23 cellular contexts compared by ENCODE assay signal in the genomic region with DNA sequence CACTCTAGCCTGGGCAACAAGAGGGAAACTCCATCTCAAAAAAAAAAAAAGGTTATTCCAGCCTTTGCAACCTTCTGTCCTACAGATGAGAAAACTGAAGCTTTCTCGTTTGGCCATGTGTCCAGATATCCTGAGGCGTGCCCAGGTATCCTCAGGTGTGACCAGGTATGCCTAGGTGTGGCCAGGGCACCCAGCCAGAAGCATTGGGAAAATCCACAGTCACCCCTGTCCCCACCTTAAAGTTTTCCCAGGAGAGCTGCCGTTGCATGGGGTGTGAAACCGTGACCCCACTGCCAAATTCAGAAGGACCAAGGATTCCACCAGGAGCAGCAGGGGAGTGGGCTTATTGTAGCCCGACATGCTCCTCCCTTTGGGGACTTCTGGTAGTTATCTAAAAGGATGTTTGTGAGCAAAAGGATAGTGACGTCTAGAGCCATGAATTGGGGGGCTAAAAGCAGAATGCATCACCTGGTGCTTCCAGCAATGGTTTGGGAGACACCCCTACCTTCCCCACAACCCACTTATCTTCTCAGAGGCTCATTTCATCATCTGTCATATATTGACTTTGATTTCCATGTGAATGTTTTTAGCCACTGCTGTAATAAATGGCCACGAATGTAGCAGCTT.
"Had no signal": no experiment of that assay in that cellular context is flagged by ENCODE, and none has a peak within 500 bp of the region (broad histone marks: within the 10 kb centered on the region; RNA-seq: fewer than 3 reads in every experiment).

No MANE protein-coding gene starts in this region.

- H3K27me3 ChIP-seq: breast epithelium, testis, uterus had no signal

- H3K36me3 ChIP-seq: breast epithelium, uterus had no signal

- DNase-seq: activated B cell treated with CpG ODN at 0.5 μM for 24 hours; activated CD4-positive, alpha-beta T cell treated with anti-CD3 and anti-CD28 coated beads for 36 hours; activated CD8-positive, alpha-beta T cell treated with anti-CD3 and anti-CD28 coated beads, Interleukin-2, amount 10 ng/mL, durations not matched to agents 7 days and 5 days; activated naive CD4-positive, alpha-beta T cell; activated T-cell treated with anti-CD3 and anti-CD28 coated beads, Interleukin-2, amount 50 U/mL, for 24 hours; effector CD8-positive, alpha-beta T cell; left ventricle myocardium superior; naive thymus-derived CD4-positive, alpha-beta T cell; right cardiac atrium; stimulated activated CD4-positive, alpha-beta T cell treated with anti-CD3 and anti-CD28 coated beads, Interleukin-12 subunit alpha, Interleukin-12 subunit beta, amount 100 ng/mL, for 4 hours; stimulated activated CD4-positive, alpha-beta T cell treated with anti-CD3 and anti-CD28 coated beads, Interleukin-4, amount 100 ng/mL, for 1 hour; stimulated activated naive CD8-positive, alpha-beta T cell treated with anti-CD3 and anti-CD28 coated beads, Interleukin-15, Interleukin-2, amounts not matched to agents 100 U/mL and 50 U/mL, for 24 hours; T-helper 1 cell; testis; trophoblast cell; uterus had no signal

- H3K9me3 ChIP-seq: breast epithelium, testis, uterus had no signal

- H3K4me3 ChIP-seq: breast epithelium, testis, uterus had no signal

- FAIRE-seq: colon, endometrium, frontal cortex, islet of Langerhans had no signal

- H3K4me1 ChIP-seq: breast epithelium, uterus had no signal

- H3K27ac ChIP-seq: breast epithelium, testis, uterus had no signal

- ATAC-seq: activated CD4-positive, alpha-beta T cell treated with anti-CD3 and anti-CD28 coated beads for 36 hours; activated CD8-positive, alpha-beta T cell treated with anti-CD3 and anti-CD28 coated beads, Interleukin-2, amount 10 ng/mL, durations not matched to agents 7 days and 5 days; activated naive CD4-positive, alpha-beta T cell treated with anti-CD3 and anti-CD28 coated beads, Interleukin-2, amount 50 U/mL, for 72 hours; activated T-helper 17 cell treated with anti-CD3 and anti-CD28 coated beads, Interleukin-2, amount 50 U/mL, for 72 hours; left ventricle myocardium superior; naive thymus-derived CD4-positive, alpha-beta T cell; right cardiac atrium; stimulated activated naive CD8-positive, alpha-beta T cell treated with anti-CD3 and anti-CD28 coated beads, Interleukin-15, Interleukin-2, amounts not matched to agents 100 U/mL and 50 U/mL, for 24 hours had no signal
